Comparison of ENCODE assay signal across 11 cellular contexts in genomic region chr13:45356966-45357689, GRCh38. TPM values are rescaled to one million over a fixed set of nuclear protein-coding genes. Genes with fewer than 3 reads are reported as not detected.
DNase-seq lines count a peak whose midpoint lies in the region; ATAC-seq and TF ChIP-seq lines count a peak whose summit lies in the region.
"Had no signal": no experiment of that assay in that cellular context is flagged by ENCODE, and none has a peak within 500 bp of the region (broad histone marks: within the 10 kb centered on the region; RNA-seq: fewer than 3 reads in every experiment).

No MANE protein-coding gene starts in this region.

- H3K4me1 ChIP-seq in neutrophil (ENCODE audit: control insufficient read depth in 1 of 2, insufficient read depth in 1 of 2, low read depth in 1 of 2, low read length in 1 of 2): peaks cover 8% of the 10 kb centered on the region in 2 experiments
- H3K4me1 ChIP-seq: ascending aorta had no signal

- H3K9me3 Mint-ChIP-seq in activated CD4-positive, alpha-beta T cell treated with anti-CD3 and anti-CD28 coated beads, Interleukin-2, amount 10 ng/mL, durations not matched to agents 7 days and 5 days: no peaks in the 10 kb centered on the region
- no peaks in the 10 kb centered on the region for H3K9me3 Mint-ChIP-seq in activated naive CD8-positive, alpha-beta T cell treated with anti-CD3 and anti-CD28 coated beads, Interleukin-2, amount 10 ng/mL, durations not matched to agents 7 days and 5 days

- peaks cover 43% of the 10 kb centered on the region for H3K36me3 Mint-ChIP-seq in activated CD4-positive, alpha-beta T cell treated with anti-CD3 and anti-CD28 coated beads, Interleukin-2, amount 10 ng/mL, durations not matched to agents 7 days and 5 days (ENCODE audit: low read depth)
- peaks cover 33% of the 10 kb centered on the region for H3K36me3 Mint-ChIP-seq in activated naive CD8-positive, alpha-beta T cell treated with anti-CD3 and anti-CD28 coated beads, Interleukin-2, amount 10 ng/mL, durations not matched to agents 7 days and 5 days

- peaks cover 42% of the 10 kb centered on the region for H3K4me1 Mint-ChIP-seq in activated CD4-positive, alpha-beta T cell treated with anti-CD3 and anti-CD28 coated beads, Interleukin-2, amount 10 ng/mL, durations not matched to agents 7 days and 5 days
- H3K4me1 Mint-ChIP-seq in activated naive CD8-positive, alpha-beta T cell treated with anti-CD3 and anti-CD28 coated beads, Interleukin-2, amount 10 ng/mL, durations not matched to agents 7 days and 5 days: peaks cover 32% of the 10 kb centered on the region

- H3K9me3 ChIP-seq in neutrophil: no peaks in the 10 kb centered on the region
- H3K9me3 ChIP-seq: ascending aorta had no signal

- no peak overlapping the region for H3K4me3 Mint-ChIP-seq in activated CD4-positive, alpha-beta T cell treated with anti-CD3 and anti-CD28 coated beads, Interleukin-2, amount 10 ng/mL, durations not matched to agents 7 days and 5 days
- H3K4me3 Mint-ChIP-seq in activated naive CD8-positive, alpha-beta T cell treated with anti-CD3 and anti-CD28 coated beads, Interleukin-2, amount 10 ng/mL, durations not matched to agents 7 days and 5 days: peak overlapping the region; percentile 31

- TF ChIP-seq CTCF in NB4 (IDR thresholded peaks at IDR 0.05; ENCODE audit: low read depth, low read length) (no peak), neutrophil (IDR thresholded peaks at IDR 0.05) (no peak)

- H3K27ac ChIP-seq in neutrophil: peak overlapping the region; percentile 45
- H3K27ac ChIP-seq: ascending aorta had no signal

- H3K36me3 ChIP-seq in neutrophil: peaks cover 37% of the 10 kb centered on the region

- peak; percentile 24 for DNase-seq in activated CD4-positive, alpha-beta T cell treated with anti-CD3 and anti-CD28 coated beads, Interleukin-2, amount 10 ng/mL, durations not matched to agents 7 days and 5 days
- no peak for DNase-seq in activated CD4-positive, alpha-beta T cell treated with anti-CD3 and anti-CD28 coated beads for 1 hour
- DNase-seq in NB4 (ENCODE audit: low read depth): peak; percentile 67
- DNase-seq in activated naive CD8-positive, alpha-beta T cell treated with anti-CD3 and anti-CD28 coated beads, Interleukin-2, amount 10 ng/mL, durations not matched to agents 7 days and 5 days: no peak
- no peak for DNase-seq in globus pallidus (ENCODE audit: low spot score)
- DNase-seq: mammary epithelial cell, occipital lobe had no signal

- H3K27me3 Mint-ChIP-seq in activated CD4-positive, alpha-beta T cell treated with anti-CD3 and anti-CD28 coated beads, Interleukin-2, amount 10 ng/mL, durations not matched to agents 7 days and 5 days: no peaks in the 10 kb centered on the region
- no peaks in the 10 kb centered on the region for H3K27me3 Mint-ChIP-seq in activated naive CD8-positive, alpha-beta T cell treated with anti-CD3 and anti-CD28 coated beads, Interleukin-2, amount 10 ng/mL, durations not matched to agents 7 days and 5 days

- peak; percentile 67 for ATAC-seq in activated naive CD8-positive, alpha-beta T cell treated with anti-CD3 and anti-CD28 coated beads, Interleukin-2, amount 10 ng/mL, durations not matched to agents 7 days and 5 days (ENCODE audit: low read depth)
- ATAC-seq in HG02981 (IDR thresholded peaks at IDR 0.05; ENCODE audit: unreplicated experiment) (no peak), GM18873 (IDR thresholded peaks at IDR 0.05; ENCODE audit: low FRiP score, unreplicated experiment) (no peak)

- POLR2A ChIA-PET in activated CD4-positive, alpha-beta T cell treated with anti-CD3 and anti-CD28 coated beads, Interleukin-2, amount 10 ng/mL, durations not matched to agents 7 days and 5 days (lab: Charles Lee): no interaction called here
- POLR2A ChIA-PET in activated naive CD8-positive, alpha-beta T cell treated with anti-CD3 and anti-CD28 coated beads, Interleukin-2, amount 10 ng/mL, durations not matched to agents 7 days and 5 days (lab: Charles Lee): interaction anchor here (1.0 to 1.9 kb wide), 4 partner anchors 9 to 16 kb away, joined by 3 to 17 read pairs (median 6); partner anchors contain the start of gene TPT1

- CTCF ChIA-PET in activated CD4-positive, alpha-beta T cell treated with anti-CD3 and anti-CD28 coated beads, Interleukin-2, amount 10 ng/mL, durations not matched to agents 7 days and 5 days (lab: Charles Lee): interaction anchor here (0.9 to 3.0 kb wide), 7 partner anchors 9 to 61 kb away, joined by 3 to 11 read pairs (median 4); partner anchors contain the start of genes SLC25A30 and TPT1

- TF ChIP-seq POLR2A in NB4 (IDR thresholded peaks at IDR 0.05; ENCODE audit: extremely low read depth, insufficient read length): no peak

- H3K27ac Mint-ChIP-seq in activated CD4-positive, alpha-beta T cell treated with anti-CD3 and anti-CD28 coated beads, Interleukin-2, amount 10 ng/mL, durations not matched to agents 7 days and 5 days: peak overlapping the region; percentile 78
- peak overlapping the region; percentile 72 for H3K27ac Mint-ChIP-seq in activated naive CD8-positive, alpha-beta T cell treated with anti-CD3 and anti-CD28 coated beads, Interleukin-2, amount 10 ng/mL, durations not matched to agents 7 days and 5 days

- no peak overlapping the region for H3K4me3 ChIP-seq in NB4 (ENCODE audit: low read depth, low read length)
- H3K4me3 ChIP-seq in neutrophil (ENCODE audit: low read depth in 1 of 2, low read length in 1 of 2): no peak overlapping the region
- H3K4me3 ChIP-seq: ascending aorta had no signal

- no peaks in the 10 kb centered on the region for H3K27me3 ChIP-seq in neutrophil
- H3K27me3 ChIP-seq: ascending aorta had no signal

RNA-seq across cellular contexts. Expression of gene TPT1, which starts 16.1 kb away (rescaled TPM):
- total RNA-seq in activated CD4-positive, alpha-beta T cell treated with anti-CD3 and anti-CD28 coated beads, Interleukin-2, amount 10 ng/mL, durations not matched to agents 7 days and 5 days: 1,000 to 10,000 TPM; 4,825 to 5,097 TPM
- 1,000 to 10,000 TPM; 5,393 to 5,681 TPM for total RNA-seq in activated naive CD8-positive, alpha-beta T cell treated with anti-CD3 and anti-CD28 coated beads, Interleukin-2, amount 10 ng/mL, durations not matched to agents 7 days and 5 days

Comparison
In these comparisons a context has a peak if more than half of its experiments do, and no peak if none do; other contexts are left out.
1. DNase-seq: peak in activated CD4-positive, alpha-beta T cell treated with anti-CD3 and anti-CD28 coated beads, Interleukin-2, amount 10 ng/mL, durations not matched to agents 7 days and 5 days (single experiment) and NB4 (single experiment); none in activated CD4-positive, alpha-beta T cell treated with anti-CD3 and anti-CD28 coated beads for 1 hour (single experiment), activated naive CD8-positive, alpha-beta T cell treated with anti-CD3 and anti-CD28 coated beads, Interleukin-2, amount 10 ng/mL, durations not matched to agents 7 days and 5 days (single experiment) and globus pallidus (single experiment).